16 cellular contexts compared by ENCODE assay signal in the genomic region with DNA sequence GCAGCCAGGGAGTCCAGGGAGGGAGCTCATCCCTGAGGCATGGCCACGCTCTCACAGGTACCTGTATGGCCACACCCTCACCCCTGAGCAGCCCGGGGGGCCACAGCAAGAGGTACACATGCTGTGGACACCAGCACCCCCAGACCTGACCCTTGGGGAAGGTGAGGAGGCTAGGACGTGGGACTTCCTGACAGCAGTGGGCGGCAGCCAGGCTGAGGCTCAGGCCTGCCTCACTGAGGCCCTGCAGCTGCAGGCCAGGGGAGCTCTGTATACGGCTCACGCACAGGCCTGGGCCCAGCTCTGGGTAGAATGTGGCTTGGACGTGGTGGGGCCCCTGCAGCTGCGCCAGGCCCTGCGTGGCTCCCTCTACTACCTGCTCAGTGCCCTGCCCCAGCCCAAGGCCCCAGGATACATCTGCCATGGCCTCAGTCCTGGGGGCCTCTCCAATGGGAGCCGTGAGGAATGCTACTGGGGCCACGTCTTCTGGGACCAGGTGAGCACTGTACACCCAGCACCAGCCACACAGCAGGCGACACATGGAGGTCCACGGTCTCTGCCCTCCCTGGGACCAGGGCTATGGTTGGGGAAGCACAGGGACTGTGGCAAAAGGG. TPM values are rescaled to one million over a fixed set of nuclear protein-coding genes. Genes with fewer than 3 reads are reported as not detected.
DNase-seq lines count a peak whose midpoint lies in the region; ATAC-seq, FAIRE-seq and TF ChIP-seq lines count a peak whose summit lies in the region.
"Had no signal": no experiment of that assay in that cellular context is flagged by ENCODE, and none has a peak within 500 bp of the region (broad histone marks: within the 10 kb centered on the region; RNA-seq: fewer than 3 reads in every experiment).

No MANE protein-coding gene starts in this region.

- H3K27me3 ChIP-seq in DND-41 (ENCODE audit: insufficient read depth, low read length, poor library complexity), result peaks cover 9% of the 10 kb centered on the region
- peaks cover 47% of the 10 kb centered on the region for H3K27me3 ChIP-seq in left ventricle myocardium inferior (ENCODE audit: low read depth)
- no peaks in the 10 kb centered on the region for H3K27me3 ChIP-seq in pancreas
- H3K27me3 ChIP-seq: vagina had no signal

- no peaks in the 10 kb centered on the region for H3K9me3 Mint-ChIP-seq in T-cell

- H3K36me3 Mint-ChIP-seq in T-cell, result peaks cover 2% of the 10 kb centered on the region

- H3K27ac ChIP-seq in DND-41 (ENCODE audit: low read length) (peak overlapping the region; percentile 15; the same call in 1 of the 2 replicates), left ventricle myocardium inferior (replicated peaks) (no peak overlapping the region), pancreas (no peak overlapping the region)
- H3K27ac ChIP-seq: vagina had no signal

- H3K27ac Mint-ChIP-seq in T-cell, result peak overlapping the region; percentile 79 to 83

- H3K4me3 Mint-ChIP-seq in T-cell, result peak overlapping the region; percentile 35 to 86 (median 46)

- TF ChIP-seq CTCF in DND-41 (IDR thresholded peaks at IDR 0.05; ENCODE audit: borderline replicate concordance, extremely low read depth, low read length, poor library complexity, severe bottlenecking) (no peak), left ventricle myocardium inferior (IDR thresholded peaks at IDR 0.05; ENCODE audit: borderline replicate concordance) (no peak), pancreas (IDR thresholded peaks at IDR 0.05) (no peak)

- no peak for ATAC-seq in DND-41 (ENCODE audit: insufficient read depth, low read depth)
- ATAC-seq in T-cell (replicated peaks in 1 of 4), result no peak
- ATAC-seq in pancreas, result no peak
- ATAC-seq in HG03045 (IDR thresholded peaks at IDR 0.05; ENCODE audit: unreplicated experiment), result no peak

- FAIRE-seq in pancreas (lab: Jason Lieb, UNC) (no peak), GM12892 (lab: Jason Lieb, UNC) (no peak)

- peaks cover 32% of the 10 kb centered on the region for H3K36me3 ChIP-seq in DND-41 (ENCODE audit: insufficient read depth, low read length)
- no peaks in the 10 kb centered on the region for H3K36me3 ChIP-seq in left ventricle myocardium inferior
- peaks cover 0 to 37% (median 0%) of the 10 kb centered on the region in 3 donors for H3K36me3 ChIP-seq in pancreas
- H3K36me3 ChIP-seq: vagina had no signal

- H4K20me1 ChIP-seq in DND-41 (ENCODE audit: insufficient read depth, low read length), result peaks cover 7% of the 10 kb centered on the region; the same call in 1 of the 2 replicates

- no peak overlapping the region for H3K4me3 ChIP-seq in DND-41 (ENCODE audit: low read depth in 1 of 2, low read length in 2 of 2)
- H3K4me3 ChIP-seq in left ventricle myocardium inferior, result no peak overlapping the region
- H3K4me3 ChIP-seq in pancreas, result peak overlapping the region in 3 of 4 donors; percentile 8 to 91 (median 82)
- H3K4me3 ChIP-seq: vagina had no signal

- no peak for TF ChIP-seq POLR2A in GM12892 (IDR thresholded peaks at IDR 0.05; ENCODE audit: low read depth, low read length)

- 67 to 82% methylated on average over 11 to 13 of the region's 13 CpGs for WGBS in pancreas, 2 donors

- peaks cover 27 to 42% (median 32%) of the 10 kb centered on the region in 3 donors for H3K4me1 Mint-ChIP-seq in T-cell

- intact Hi-C loops in left ventricle myocardium inferior (cut with micrococcal nuclease) (no loop called here), pancreas (cut with DNase I) (no loop called here)

- H2AFZ ChIP-seq in DND-41 (ENCODE audit: low read depth, low read length), result no peak overlapping the region

- H3K79me2 ChIP-seq in DND-41 (ENCODE audit: insufficient read depth, low read length), result peaks cover 5% of the 10 kb centered on the region; the same call in 1 of the 2 replicates

- no peaks in the 10 kb centered on the region for H3K9me3 ChIP-seq in DND-41 (ENCODE audit: insufficient read depth, low read length, severe bottlenecking)
- H3K9me3 ChIP-seq in left ventricle myocardium inferior (replicated peaks), result no peaks in the 10 kb centered on the region
- no peaks in the 10 kb centered on the region for H3K9me3 ChIP-seq in pancreas
- H3K9me3 ChIP-seq: vagina had no signal

- no peaks in the 10 kb centered on the region for H3K27me3 Mint-ChIP-seq in T-cell

- H3K4me2 ChIP-seq in DND-41 (ENCODE audit: insufficient read depth, low read length), result peak overlapping the region; percentile 61

- CTCF ChIA-PET in T-cell (lab: Charles Lee), result interaction anchor here (0.5 to 3.9 kb wide), 2 partner anchors 10 to 40 kb away, joined by 4 to 17 read pairs; no protein-coding TSS in a partner anchor

- H3K4me1 ChIP-seq in DND-41 (ENCODE audit: insufficient read depth, low read length) (peaks cover 44% of the 10 kb centered on the region), left ventricle myocardium inferior (peaks cover 22% of the 10 kb centered on the region), pancreas (peaks cover 0 to 6% (median 0%) of the 10 kb centered on the region in 3 donors)

- DNase-seq in DND-41 (no peak), T-cell (peak in 4 of 34 experiments; percentile 2 to 22 (median 3)), left ventricle myocardium inferior (peak; percentile 12), pancreas (peak in 4 of 6 donors; percentile 10 to 69 (median 34)), H4 (ENCODE audit: low spot score) (no peak), GM12892 (ENCODE audit: insufficient read length) (no peak)
- no peak for DNase-seq in stimulated activated naive CD4-positive, alpha-beta T cell treated with Interleukin-2 at 50 U/mL for 16 hours (lab: John Stamatoyannopoulos, UW)
- DNase-seq: activated gamma-delta T cell treated with Interleukin-2 at 50 U/mL for 16 hours; effector CD8-positive, alpha-beta T cell; GOT3; hippocampal formation; NCI-H1048; NCI-H526; SW 1271 had no signal

- POLR2A ChIA-PET in T-cell (lab: Charles Lee), result no interaction called here

- H3K9ac ChIP-seq in DND-41 (ENCODE audit: low read depth, low read length), result no peak overlapping the region

RNA-seq across cellular contexts. Expression of gene PGGHG, which starts 1.8 kb away (rescaled TPM):
- 100 to 1,000 TPM; 252 to 818 (median 459) TPM for total RNA-seq in T-cell
- 7.2 TPM for total RNA-seq in left ventricle myocardium inferior
- 100 to 1,000 TPM in 4 of 6 donors, 10 to 100 TPM in 1, 1 to 10 TPM in 1; 8.9 to 534 (median 198) TPM for total RNA-seq in pancreas
- 1,000 to 10,000 TPM; 1,516 to 4,700 TPM for polyA plus RNA-seq in pancreas
- 2.2 and 2.4 TPM in 2 replicates for total RNA-seq in H4 (2014; rRNA removed; shearing (Covaris generic))
- 13.7 TPM for polyA plus RNA-seq in GM12892 (2012; ENCODE audit: missing spikeins)

RNA-seq across cellular contexts. Expression of gene IFITM5, which starts 8.6 kb away (rescaled TPM):
- total RNA-seq in T-cell (not detected), left ventricle myocardium inferior (not detected), pancreas (not detected)
- polyA plus RNA-seq in pancreas, result 1 to 10 TPM in 1 of 2 donors, under 1 TPM in 1; 0.56 to 1.2 TPM
- not detected in 2 replicates for total RNA-seq in H4 (2014; rRNA removed; shearing (Covaris generic))
- not detected for polyA plus RNA-seq in GM12892 (2012; ENCODE audit: missing spikeins)
- total RNA-seq: vagina had no signal

RNA-seq across cellular contexts. Expression of gene NLRP6, which starts 12.5 kb away (rescaled TPM):
- total RNA-seq in T-cell (10 to 100 TPM in 3 of 5 donors, 1 to 10 TPM in 2; 6.7 to 27.7 (median 20.9) TPM), left ventricle myocardium inferior (not detected), pancreas (under 1 TPM in 4 of 6 donors, not detected in 2; 0.19 to 0.23 (median 0.20) TPM)
- polyA plus RNA-seq in pancreas, result under 1 TPM; 0.05 to 0.08 TPM
- total RNA-seq in H4 (2014; rRNA removed; shearing (Covaris generic)), result not detected in 2 replicates
- polyA plus RNA-seq in GM12892 (2012; ENCODE audit: missing spikeins), result not detected

RNA-seq across cellular contexts. Expression of gene IFITM2, which starts 16.9 kb away (rescaled TPM):
- total RNA-seq in T-cell, result 100 to 1,000 TPM; 276 to 654 (median 359) TPM
- total RNA-seq in left ventricle myocardium inferior, result 160 TPM
- total RNA-seq in pancreas, result 100 to 1,000 TPM in 2 of 6 donors, 10 to 100 TPM in 4; 32.1 to 120 (median 63.6) TPM
- 100 to 1,000 TPM; 169 to 182 TPM for polyA plus RNA-seq in pancreas
- total RNA-seq in H4 (2014; rRNA removed; shearing (Covaris generic)), result 21.9 and 30.7 TPM in 2 replicates
- polyA plus RNA-seq in GM12892 (2012; ENCODE audit: missing spikeins), result 157 TPM

RNA-seq across cellular contexts. Expression of gene IFITM1, which starts 23.1 kb away (rescaled TPM):
- total RNA-seq in T-cell, result 100 to 1,000 TPM; 201 to 427 (median 243) TPM
- total RNA-seq in left ventricle myocardium inferior, result 83.5 TPM
- total RNA-seq in pancreas, result 10 to 100 TPM in 5 of 6 donors, 1 to 10 TPM in 1; 10.0 to 45.2 (median 18.9) TPM
- 10 to 100 TPM; 40.7 to 54.5 TPM for polyA plus RNA-seq in pancreas
- 179 TPM in 2 replicates for total RNA-seq in H4 (2014; rRNA removed; shearing (Covaris generic))
- 237 TPM for polyA plus RNA-seq in GM12892 (2012; ENCODE audit: missing spikeins)

Comparison
In these comparisons a context has a peak if more than half of its experiments do, and no peak if none do; other contexts are left out.
1. DNase-seq: peak in left ventricle myocardium inferior (single experiment) and pancreas (4 of 6); none in DND-41 (single experiment), stimulated activated naive CD4-positive, alpha-beta T cell treated with Interleukin-2 at 50 U/mL for 16 hours (single experiment), H4 (single experiment) and GM12892 (single experiment).
2. H3K4me3 ChIP-seq: peak in pancreas (3 of 4); none in DND-41 (0 of 2) and left ventricle myocardium inferior (single experiment).